Comparison of ENCODE assay signal across 24 cellular contexts in the genomic region with DNA sequence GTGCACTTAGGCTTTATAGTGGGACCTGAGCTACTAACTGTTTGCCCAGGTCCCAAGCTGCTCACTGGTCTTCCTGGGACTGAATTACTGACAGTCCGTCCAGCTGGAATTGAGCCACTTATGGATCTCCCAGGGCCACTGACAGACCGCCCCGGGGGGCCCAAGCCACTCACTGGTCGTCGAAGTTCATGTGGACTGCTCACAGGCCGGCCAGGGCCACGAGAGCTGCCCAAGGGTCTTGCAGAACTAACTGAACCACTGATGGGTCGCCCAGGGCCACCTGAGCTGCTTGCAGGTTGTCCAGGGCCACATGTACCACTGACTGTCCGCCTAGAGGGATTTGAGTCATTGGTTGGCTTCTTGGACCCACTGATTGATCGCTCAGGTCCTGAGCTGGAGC. TPM values are rescaled to one million over a fixed set of nuclear protein-coding genes. Genes with fewer than 3 reads are reported as not detected.
DNase-seq lines count a peak whose midpoint lies in the region; ATAC-seq and TF ChIP-seq lines count a peak whose summit lies in the region.
"Had no signal": no experiment of that assay in that cellular context is flagged by ENCODE, and none has a peak within 500 bp of the region (broad histone marks: within the 10 kb centered on the region; RNA-seq: fewer than 3 reads in every experiment).

No MANE protein-coding gene starts in this region.

- no peaks in the 10 kb centered on the region for H3K9me3 Mint-ChIP-seq in central memory CD8-positive, alpha-beta T cell
- H3K9me3 Mint-ChIP-seq in stimulated activated naive B cell treated with anti-CD40 and anti-IgM and Interleukin-4, amounts not matched to agents 10 μg/mL and 1 μg/mL and 100 μg/mL, for 72 hours = peaks cover 3 to 5% of the 10 kb centered on the region in 2 donors
- H3K9me3 Mint-ChIP-seq: CD4-positive, alpha-beta T cell; CD8-positive, alpha-beta memory T cell; GM23338; HFFc6 had no signal

- H3K79me2 ChIP-seq in SK-N-SH (ENCODE audit: insufficient read depth) = peaks cover 76% of the 10 kb centered on the region

- H3K36me3 ChIP-seq in RWPE2 (ENCODE audit: low read depth) = peaks cover 45% of the 10 kb centered on the region
- H3K36me3 ChIP-seq in SK-N-SH (replicated peaks in 1 of 2; ENCODE audit: control insufficient read depth in 1 of 2, insufficient read depth in 2 of 2, low read length in 1 of 2) = peaks cover 53 to 54% of the 10 kb centered on the region in 2 experiments
- H3K36me3 ChIP-seq: BE2C had no signal

- H3K9me3 ChIP-seq in RWPE2 (ENCODE audit: severe bottlenecking) (no peaks in the 10 kb centered on the region), SK-N-SH (no peaks in the 10 kb centered on the region)
- H3K9me3 ChIP-seq: A549; BE2C; BLaER1 treated with 17β-estradiol and CSF1 and Interleukin-3, amounts not matched to agents 10 nM and 100 nM; HAP-1 had no signal

- CTCF ChIA-PET in SK-N-SH (lab: Yijun Ruan, JAX) = no interaction called here

- H3K27ac Mint-ChIP-seq in central memory CD8-positive, alpha-beta T cell (ENCODE audit: low read depth) = peak overlapping the region; percentile 49
- peak overlapping the region; percentile 14 for H3K27ac Mint-ChIP-seq in stimulated activated naive B cell treated with anti-CD40 and anti-IgM and Interleukin-4, amounts not matched to agents 10 μg/mL and 1 μg/mL and 100 μg/mL, for 72 hours
- H3K27ac Mint-ChIP-seq: CD4-positive, alpha-beta T cell; GM23338 had no signal

- H3K4me1 ChIP-seq in RWPE2 (ENCODE audit: insufficient read depth, poor library complexity, severe bottlenecking) (peaks cover 7% of the 10 kb centered on the region), foreskin keratinocyte (peaks cover 10% of the 10 kb centered on the region), SK-N-SH (ENCODE audit: control insufficient read depth in 1 of 2, insufficient read depth in 2 of 2, low read depth in 1 of 2, low read length in 1 of 2) (no peaks in the 10 kb centered on the region)
- H3K4me1 ChIP-seq: A549, BE2C, HAP-1 had no signal

- peaks cover 28% of the 10 kb centered on the region for H3K4me1 Mint-ChIP-seq in central memory CD8-positive, alpha-beta T cell
- H3K4me1 Mint-ChIP-seq in stimulated activated naive B cell treated with anti-CD40 and anti-IgM and Interleukin-4, amounts not matched to agents 10 μg/mL and 1 μg/mL and 100 μg/mL, for 72 hours = peaks cover 20 to 35% of the 10 kb centered on the region in 2 donors
- H3K4me1 Mint-ChIP-seq: GM23338 had no signal

- H4K20me1 ChIP-seq in SK-N-SH (ENCODE audit: insufficient read depth) = peaks cover 4% of the 10 kb centered on the region; the same call in 1 of the 2 replicates

- H3K9me2 ChIP-seq in SK-N-SH = no peaks in the 10 kb centered on the region

- TF ChIP-seq CTCF in RWPE2 (IDR thresholded peaks at IDR 0.05; ENCODE audit: poor library complexity, severe bottlenecking) (no peak), foreskin keratinocyte (conservative IDR thresholded peaks at IDR 0.05) (no peak), SK-N-SH (IDR thresholded peaks at IDR 0.05) (no peak)

- DNase-seq in RWPE2 (ENCODE audit: low spot score) (peak; percentile 61), foreskin keratinocyte (no peak), SK-N-SH (no peak), H4 (ENCODE audit: low spot score) (no peak)
- DNase-seq in central memory CD8-positive, alpha-beta T cell (ENCODE audit: low spot score in 2 of 2) = no peak
- DNase-seq in stimulated activated naive B cell treated with anti-CD40 and anti-IgM and Interleukin-4, amounts not matched to agents 10 μg/mL and 1 μg/mL and 100 μg/mL, for 72 hours = no peak
- DNase-seq: 8988T; ACHN; AML-193; BE2C; CD4-positive, alpha-beta T cell; CD8-positive, alpha-beta memory T cell; DMS 273 treated with DMSO at 0.1 percent for 48 hours; DMS79; EL; GDM1; HFFc6 had no signal

- H3K27me3 Mint-ChIP-seq in central memory CD8-positive, alpha-beta T cell = no peaks in the 10 kb centered on the region
- no peaks in the 10 kb centered on the region for H3K27me3 Mint-ChIP-seq in stimulated activated naive B cell treated with anti-CD40 and anti-IgM and Interleukin-4, amounts not matched to agents 10 μg/mL and 1 μg/mL and 100 μg/mL, for 72 hours
- H3K27me3 Mint-ChIP-seq: CD4-positive, alpha-beta T cell; CD8-positive, alpha-beta memory T cell had no signal

- H3K36me3 Mint-ChIP-seq in central memory CD8-positive, alpha-beta T cell (ENCODE audit: insufficient read depth) = peaks cover 39% of the 10 kb centered on the region
- peaks cover 19 to 26% of the 10 kb centered on the region in 2 donors for H3K36me3 Mint-ChIP-seq in stimulated activated naive B cell treated with anti-CD40 and anti-IgM and Interleukin-4, amounts not matched to agents 10 μg/mL and 1 μg/mL and 100 μg/mL, for 72 hours

- no peak overlapping the region for H3K4me2 ChIP-seq in SK-N-SH
- H3K4me2 ChIP-seq: A549, GM23338 had no signal

- WGBS in SK-N-SH (ENCODE audit: low lambda C conversion rate) = 100% methylated on average over 5 of the region's 10 CpGs

- no peak overlapping the region for H3K4me3 Mint-ChIP-seq in central memory CD8-positive, alpha-beta T cell
- H3K4me3 Mint-ChIP-seq in stimulated activated naive B cell treated with anti-CD40 and anti-IgM and Interleukin-4, amounts not matched to agents 10 μg/mL and 1 μg/mL and 100 μg/mL, for 72 hours = no peak overlapping the region
- H3K4me3 Mint-ChIP-seq: CD14-positive monocyte; CD4-positive, alpha-beta T cell; CD8-positive, alpha-beta memory T cell; GM23338; HFFc6 had no signal

- H3K9ac ChIP-seq in SK-N-SH = no peak overlapping the region

- no peak for TF ChIP-seq EP300 in SK-N-SH (IDR thresholded peaks at IDR 0.05; ENCODE audit: borderline replicate concordance in 1 of 2, low read depth in 1 of 2, low read length in 1 of 2)

- TF ChIP-seq RAD21 in SK-N-SH (IDR thresholded peaks at IDR 0.05; ENCODE audit: low read length) = no peak

- H3K27ac ChIP-seq in RWPE2 (ENCODE audit: poor library complexity, severe bottlenecking) = no peak overlapping the region
- H3K27ac ChIP-seq in foreskin keratinocyte = no peak overlapping the region
- H3K27ac ChIP-seq in SK-N-SH (ENCODE audit: low read depth in 2 of 2, low read length in 1 of 2) = no peak overlapping the region
- H3K27ac ChIP-seq: A549 had no signal

- peaks cover 13% of the 10 kb centered on the region for H3F3A ChIP-seq in SK-N-SH (replicated peaks; ENCODE audit: insufficient read depth)

- ATAC-seq in RWPE2 (ENCODE audit: low read depth) (no peak), foreskin keratinocyte (peak; percentile 14), HG02642 (IDR thresholded peaks at IDR 0.05; ENCODE audit: poor library complexity, unreplicated experiment) (no peak)
- no peak for ATAC-seq in central memory CD8-positive, alpha-beta T cell (replicated peaks; ENCODE audit: extremely low read depth, poor library complexity, severe bottlenecking)
- ATAC-seq in stimulated activated naive B cell treated with anti-CD40 and anti-IgM and Interleukin-4, amounts not matched to agents 10 μg/mL and 1 μg/mL and 100 μg/mL, for 72 hours (replicated peaks) = no peak
- ATAC-seq: GM12878, GM23338 had no signal

- H2AFZ ChIP-seq in SK-N-SH (ENCODE audit: low read depth) = no peak overlapping the region
- H2AFZ ChIP-seq: GM23338 had no signal

- H3K27me3 ChIP-seq in RWPE2 (ENCODE audit: insufficient read depth, poor library complexity, severe bottlenecking) (no peaks in the 10 kb centered on the region), foreskin keratinocyte (no peaks in the 10 kb centered on the region), SK-N-SH (ENCODE audit: insufficient read depth) (no peaks in the 10 kb centered on the region)
- H3K27me3 ChIP-seq: BE2C; BLaER1 treated with 17β-estradiol and CSF1 and Interleukin-3, amounts not matched to agents 10 nM and 100 nM had no signal

- POLR2A ChIA-PET in SK-N-SH (lab: Yijun Ruan, JAX) = no interaction called here

- H3K4me3 ChIP-seq in RWPE2 (ENCODE audit: severe bottlenecking) (no peak overlapping the region), SK-N-SH (ENCODE audit: low read depth in 2 of 2, low read length in 1 of 2) (no peak overlapping the region)
- H3K4me3 ChIP-seq: A549; BLaER1 treated with 17β-estradiol and CSF1 and Interleukin-3, amounts not matched to agents 10 nM and 100 nM; GM23338; HAP-1 had no signal

TF ChIP-seq in SK-N-SH, 30 proteins besides CTCF, POLR2A, EP300 and RAD21 (continues in another document):
- TF ChIP-seq GABPA (IDR thresholded peaks at IDR 0.05; ENCODE audit: low read depth) (no peak), GATA2 (CRISPR knock-in tag; IDR thresholded peaks at IDR 0.05) (no peak), FOSL2 (IDR thresholded peaks at IDR 0.05; ENCODE audit: borderline replicate concordance, low read depth) (no peak)

RNA-seq across cellular contexts. Expression of a gene that starts 15.1 kb away (rescaled TPM):
- 0.65 and 0.74 TPM in 2 replicates for total RNA-seq in foreskin keratinocyte
- polyA plus RNA-seq in foreskin keratinocyte = 0.48 and 0.66 TPM in 2 replicates
- 2.3 and 2.4 TPM in 2 replicates for polyA plus RNA-seq in SK-N-SH (2012; rRNA removed)
- polyA plus RNA-seq in SK-N-SH (2012; cell fraction: cytosol; rRNA removed) = 3.7 and 3.8 TPM in 2 replicates
- polyA plus RNA-seq in SK-N-SH (2012; cell fraction: nucleus; rRNA removed) = 1.3 and 1.5 TPM in 2 replicates
- total RNA-seq in H4 (2014; rRNA removed; shearing (Covaris generic)) = 2.8 and 4.3 TPM in 2 replicates
- total RNA-seq: GM23338 had no signal
- polyA plus RNA-seq: CD14-positive monocyte had no signal

RNA-seq across cellular contexts. Expression of a gene that starts 19.5 kb away (rescaled TPM):
- total RNA-seq in foreskin keratinocyte = 18.3 and 19.6 TPM in 2 replicates
- polyA plus RNA-seq in foreskin keratinocyte = 3.7 and 4.1 TPM in 2 replicates
- polyA plus RNA-seq in SK-N-SH (2012; rRNA removed) = 5.3 and 8.6 TPM in 2 replicates
- 7.3 and 7.4 TPM in 2 replicates for polyA plus RNA-seq in SK-N-SH (2012; cell fraction: cytosol; rRNA removed)
- 2.6 and 5.3 TPM in 2 replicates for polyA plus RNA-seq in SK-N-SH (2012; cell fraction: nucleus; rRNA removed)
- 15.3 and 24.5 TPM in 2 replicates for total RNA-seq in H4 (2014; rRNA removed; shearing (Covaris generic))

RNA-seq across cellular contexts. Expression of a gene that starts 26.1 kb away (rescaled TPM):
- 22.9 and 29.1 TPM in 2 replicates for total RNA-seq in foreskin keratinocyte
- polyA plus RNA-seq in foreskin keratinocyte (9.0 and 9.1 TPM in 2 replicates), SK-N-SH (2012; rRNA removed) (8.9 and 13.5 TPM in 2 replicates)
- polyA plus RNA-seq in SK-N-SH (2012; cell fraction: cytosol; rRNA removed) = 15.1 and 15.4 TPM in 2 replicates
- polyA plus RNA-seq in SK-N-SH (2012; cell fraction: nucleus; rRNA removed) = 4.9 and 9.9 TPM in 2 replicates
- total RNA-seq in H4 (2014; rRNA removed; shearing (Covaris generic)) = 39.9 and 52.9 TPM in 2 replicates
